In genomic region chr1:65503427-65503826, GRCh38 we compare ENCODE assay signal across 30 cellular contexts.
"Had no signal": no experiment of that assay in that cellular context is flagged by ENCODE, and none has a peak within 500 bp of the region (broad histone marks: within the 10 kb centered on the region; RNA-seq: fewer than 3 reads in every experiment).

No MANE protein-coding gene starts in this region.

- DNase-seq: activated CD4-positive, alpha-beta T cell treated with anti-CD3 and anti-CD28 coated beads, Interleukin-2, amount 10 ng/mL, durations not matched to agents 24 days and 14 days; activated CD4-positive, alpha-beta T cell treated with anti-CD3 and anti-CD28 coated beads, Interleukin-2, amount 50 U/mL, for 4 hours; activated CD8-positive, alpha-beta T cell treated with anti-CD3 and anti-CD28 coated beads for 36 hours; activated gamma-delta T cell; activated naive CD4-positive, alpha-beta T cell treated with anti-CD3 and anti-CD28 coated beads for 36 hours; activated T-cell treated with anti-CD3 and anti-CD28 coated beads, Interleukin-2, amount 50 U/mL, for 24 hours; adrenal gland; anterior cingulate cortex; caudate nucleus; cerebellar nuclear complex; Kasumi-1; MG63; NCI-H1048; NCI-H1105 treated with DMSO at 0.1 percent for 48 hours; NCI-H1436; NCI-H1694; NCI-H2029; NCI-H510A; NCI-H526; NCI-H748 treated with DMSO at 0.1 percent for 48 hours; NK-92 treated with Interleukin-12 subunit alpha and Interleukin-12 subunit beta, amount 100 ng/mL, for 24 hours; PC-3; Peyer's patch; RPMI8226; SHP77 treated with DMSO at 0.1 percent for 48 hours; SK-N-SH had no signal

- H3K27me3 ChIP-seq: adrenal gland, MG63, Peyer's patch, SJSA1 had no signal

- H3K4me2 ChIP-seq: SK-N-SH had no signal

- H3K9ac ChIP-seq: SK-N-SH had no signal

- H3K36me3 ChIP-seq: adrenal gland, MG63, Peyer's patch, SJSA1 had no signal

- ATAC-seq: activated CD8-positive, alpha-beta T cell treated with anti-CD3 and anti-CD28 coated beads for 36 hours; activated naive CD4-positive, alpha-beta T cell treated with anti-CD3 and anti-CD28 coated beads, Interleukin-2, amount 50 U/mL, for 72 hours; PC-3 had no signal

- H3K4me1 ChIP-seq: adrenal gland, Peyer's patch, SJSA1 had no signal

- H3K9me3 ChIP-seq: Peyer's patch, SJSA1, SK-N-SH had no signal

- FAIRE-seq: bronchial epithelial cell, TTC549 had no signal

- H3K4me3 ChIP-seq: adrenal gland, MG63, Peyer's patch, SJSA1 had no signal

- H3K27ac ChIP-seq: adrenal gland, Peyer's patch, SJSA1 had no signal
